8 cellular contexts compared by ENCODE assay signal in genomic region chr17:80036715-80037477, GRCh38. TPM values are rescaled to one million over a fixed set of nuclear protein-coding genes. Genes with fewer than 3 reads are reported as not detected.
DNase-seq lines count a peak whose midpoint lies in the region; ATAC-seq and TF ChIP-seq lines count a peak whose summit lies in the region.

No MANE protein-coding gene starts in this region.

- peak overlapping the region; percentile 72 to 88 for H3K4me3 ChIP-seq in gastroesophageal sphincter

- peaks cover 0 to 31% (median 7%) of the 10 kb centered on the region in 3 donors for H3K4me1 ChIP-seq in gastroesophageal sphincter

- no peaks in the 10 kb centered on the region for H3K27me3 ChIP-seq in gastroesophageal sphincter

- H3K36me3 ChIP-seq in gastroesophageal sphincter, result peaks cover 0 to 15% of the 10 kb centered on the region in 2 donors

- TF ChIP-seq EP300 in gastroesophageal sphincter (IDR thresholded peaks at IDR 0.05), result no peak

- peak overlapping the region in 3 of 4 donors; percentile 90 to 95 (median 95) for H3K27ac ChIP-seq in gastroesophageal sphincter

- no peak for TF ChIP-seq CTCF in gastroesophageal sphincter (IDR thresholded peaks at IDR 0.05)

- TF ChIP-seq POLR2A in gastroesophageal sphincter (IDR thresholded peaks at IDR 0.05), result no peak

- ATAC-seq in gastroesophageal sphincter (peak; percentile 9), GM19324 (IDR thresholded peaks at IDR 0.05; ENCODE audit: low FRiP score, unreplicated experiment) (no peak), HG03196 (IDR thresholded peaks at IDR 0.05; ENCODE audit: unreplicated experiment) (no peak)

- no peaks in the 10 kb centered on the region for H3K9me3 ChIP-seq in gastroesophageal sphincter

- DNase-seq in DMS 273 (lab: John Stamatoyannopoulos, UW; ENCODE audit: unreplicated experiment) (peak; percentile 77), DMS 273 treated with DMSO at 0.1 percent for 48 hours (lab: John Stamatoyannopoulos, UW) (no peak), NCI-H524 treated with DMSO at 0.1 percent for 48 hours (lab: John Stamatoyannopoulos, UW) (peak; percentile 48), nucleus accumbens (lab: John Stamatoyannopoulos, UW) (peak in 33 of 56 donors; percentile 18 to 78 (median 54))
- DNase-seq in activated effector memory CD4-positive, alpha-beta T cell treated with Interleukin-2 at 50 U/mL for 16 hours, result peak; percentile 2

- whole genome bisulfite sequencing in gastroesophageal sphincter (ENCODE audit: low coverage in 1 of 2), 2 donors, result 2% methylated on average over 7 to 25 of the region's 52 CpGs

RNA-seq across cellular contexts. Expression of gene CCDC40, which starts 0.5 kb away (rescaled TPM):
- total RNA-seq in gastroesophageal sphincter, result 10 to 100 TPM in 1 of 4 donors, 1 to 10 TPM in 3; 4.3 to 17.3 (median 5.5) TPM

RNA-seq across cellular contexts. Expression of gene TBC1D16, which starts 1.2 kb away (rescaled TPM):
- 10 to 100 TPM; 26.5 to 44.3 (median 36.3) TPM for total RNA-seq in gastroesophageal sphincter
